ENCODE assay signal across 19 cellular contexts in genomic region chr14:82412545-82412944, GRCh38.
"Had no signal": no experiment of that assay in that cellular context is flagged by ENCODE, and none has a peak within 500 bp of the region (broad histone marks: within the 10 kb centered on the region; RNA-seq: fewer than 3 reads in every experiment).

No MANE protein-coding gene starts in this region.

- H3K4me1 ChIP-seq: adrenal gland, parathyroid adenoma had no signal

- H3K36me3 ChIP-seq: adrenal gland, neutrophil, thyroid gland had no signal

- ATAC-seq: activated CD8-positive, alpha-beta T cell treated with anti-CD3 and anti-CD28 coated beads, Interleukin-2, amount 10 ng/mL, durations not matched to agents 7 days and 5 days; left ventricle myocardium superior; natural killer cell; stimulated activated memory B cell treated with anti-CD40 and anti-IgM and Interleukin-4, amounts not matched to agents 10 μg/mL and 1 μg/mL and 100 μg/mL, for 72 hours; WTC11 had no signal

- H3K27me3 ChIP-seq: adrenal gland, neutrophil, thyroid gland had no signal

- DNase-seq: activated CD4-positive, alpha-beta T cell treated with anti-CD3 and anti-CD28 coated beads for 48 hours; activated CD8-positive, alpha-beta memory T cell treated with anti-CD3 and anti-CD28 coated beads, Interleukin-2, amount 50 U/mL, for 4 hours; activated CD8-positive, alpha-beta T cell treated with anti-CD3 and anti-CD28 coated beads, Interleukin-2, amount 10 ng/mL, durations not matched to agents 7 days and 5 days; activated effector memory CD4-positive, alpha-beta T cell treated with anti-CD3 and anti-CD28 coated beads, Interleukin-2, amount 50 U/mL, for 16 hours; activated T-cell treated with anti-CD3 and anti-CD28 coated beads, Interleukin-2, amount 50 U/mL, for 48 hours; adrenal gland; head of caudate nucleus; kidney glomerular epithelial cell; left ventricle myocardium superior; mesendoderm; natural killer cell; retina; stimulated activated CD4-positive, alpha-beta T cell treated with anti-CD3 and anti-CD28 coated beads, Interleukin-2, amount 100 ng/mL, for 48 hours; thyroid gland had no signal

- H3K9me3 ChIP-seq: adrenal gland, neutrophil, thyroid gland had no signal

- H3K27ac ChIP-seq: adrenal gland, epithelial cell of prostate, neutrophil, parathyroid adenoma, thyroid gland had no signal

- H3K4me3 ChIP-seq: adrenal gland, thyroid gland had no signal
